In genomic region chr6:15945593-15946159, GRCh38 we compare ENCODE assay signal across 18 cellular contexts.
DNase-seq lines count a peak whose midpoint lies in the region; ATAC-seq, FAIRE-seq and TF ChIP-seq lines count a peak whose summit lies in the region.
"Had no signal": no experiment of that assay in that cellular context is flagged by ENCODE, and none has a peak within 500 bp of the region (broad histone marks: within the 10 kb centered on the region; RNA-seq: fewer than 3 reads in every experiment).

No MANE protein-coding gene starts in this region.

- no peak for TF ChIP-seq POLR2A in endothelial cell of umbilical vein (IDR thresholded peaks at IDR 0.05; ENCODE audit: low read depth, low read length)

- no peak for TF ChIP-seq CTCF in HEK293 (tag by site-specific recombination; IDR thresholded peaks at IDR 0.05)
- no peak for TF ChIP-seq CTCF in RWPE1 (conservative IDR thresholded peaks at IDR 0.05; ENCODE audit: low read depth)
- TF ChIP-seq CTCF in endothelial cell of umbilical vein (IDR thresholded peaks at IDR 0.05; ENCODE audit: extremely low read depth in 1 of 2, insufficient read depth in 1 of 2, low read depth in 1 of 2, low read length in 2 of 2), result no peak
- no peak for TF ChIP-seq CTCF in tibial artery (IDR thresholded peaks at IDR 0.05)

- intact Hi-C loops in endothelial cell of umbilical vein (cut with micrococcal nuclease), result loop anchor here (1.0 kb wide), 1 partner anchor 23 kb away; no protein-coding TSS in a partner anchor
- intact Hi-C loops in tibial artery (cut with DNase I; ENCODE audit: low total_unique reads), result no loop called here

- H3K9ac ChIP-seq in endothelial cell of umbilical vein (replicated peaks; ENCODE audit: extremely low read depth, insufficient read depth, low read length), result no peak overlapping the region

- H3K4me3 ChIP-seq in HEK293 (ENCODE audit: low read depth, low read length), result no peak overlapping the region
- no peak overlapping the region for H3K4me3 ChIP-seq in endothelial cell of umbilical vein (replicated peaks in 1 of 3; ENCODE audit: insufficient read depth in 1 of 3, low read depth in 1 of 3, low read length in 3 of 3)
- no peak overlapping the region for H3K4me3 ChIP-seq in tibial artery
- H3K4me3 ChIP-seq: gastroesophageal sphincter, stomach, vagina had no signal

- CTCF ChIA-PET in HEK293 (lab: Yijun Ruan, JAX) (interaction anchor here (0.7 to 1.2 kb wide), 2 partner anchors 9 to 10 kb away, joined by 3 read pairs; no protein-coding TSS in a partner anchor), RWPE1 (lab: Yijun Ruan, JAX) (no interaction called here), endothelial cell of umbilical vein (lab: Charles Lee) (interaction anchor here (1.0 to 1.3 kb wide), 4 partner anchors 9 to 254 kb away, joined by 3 to 4 read pairs (median 3); no protein-coding TSS in a partner anchor)

- dilution Hi-C loops in endothelial cell of umbilical vein (cut with MboI; ENCODE audit: extremely low pct_ligation_motif_present, low sequenced_read_pairs), result no loop called here

- POLR2A ChIA-PET in HEK293 (lab: Yijun Ruan, JAX) (interaction anchor here (1.6 kb wide), 1 partner anchor 183 kb away, joined by 5 read pairs; the partner anchor contains the start of gene MYLIP), RWPE1 (lab: Yijun Ruan, JAX; ENCODE audit: low non-redundant PET) (no interaction called here), endothelial cell of umbilical vein (lab: Charles Lee) (interaction anchor here (0.6 kb wide), 1 partner anchor 66 kb away, joined by 3 read pairs; no protein-coding TSS in a partner anchor)

- DNase-seq in A172 (ENCODE audit: low spot score) (peak; percentile 40), RWPE1 (ENCODE audit: low spot score) (peak; percentile 74), endothelial cell of umbilical vein (ENCODE audit: low read depth, low spot score) (peak; percentile 78), MV-4-11 (lab: John Stamatoyannopoulos, UW) (no peak), DMS79 (lab: John Stamatoyannopoulos, UW) (no peak), tibial artery (no peak)
- DNase-seq: activated CD4-positive, CD25-positive, alpha-beta regulatory T cell treated with anti-CD3 and anti-CD28 coated beads, Interleukin-2, amount 50 U/mL, for 72 hours; activated CD8-positive, alpha-beta memory T cell treated with anti-CD3 and anti-CD28 coated beads, Interleukin-2, amount 50 U/mL, for 48 hours; activated naive CD4-positive, alpha-beta T cell; effector memory CD8-positive, alpha-beta T cell; NCI-H2081; NCI-H774; stomach had no signal

- peak overlapping the region; percentile 10 for H3K4me2 ChIP-seq in endothelial cell of umbilical vein (ENCODE audit: insufficient read depth, low read length)

- H3K36me3 ChIP-seq in HEK293 (ENCODE audit: control insufficient read depth in 2 of 2, insufficient read depth in 1 of 2, low read length in 2 of 2) (no peaks in the 10 kb centered on the region), endothelial cell of umbilical vein (ENCODE audit: control insufficient read depth in 2 of 2, extremely low read depth in 1 of 2, insufficient read depth in 2 of 2, low read length in 2 of 2) (no peaks in the 10 kb centered on the region), tibial artery (no peaks in the 10 kb centered on the region)
- H3K36me3 ChIP-seq: gastroesophageal sphincter, stomach, vagina had no signal

- H3K79me2 ChIP-seq in endothelial cell of umbilical vein (ENCODE audit: control insufficient read depth, insufficient read depth, low read length), result no peaks in the 10 kb centered on the region

- no TSS peak for BruUV-seq in endothelial cell of umbilical vein (replicated peaks; lab: Mats Ljungman, UMichigan)

- H3K27ac ChIP-seq in HEK293 (ENCODE audit: extremely low read depth, low read depth, low read length), result peak overlapping the region; percentile 11; the same call in 1 of the 2 replicates
- no peak overlapping the region for H3K27ac ChIP-seq in RWPE1
- peak overlapping the region; percentile 3 for H3K27ac ChIP-seq in endothelial cell of umbilical vein (ENCODE audit: insufficient read depth, low read depth, low read length)
- H3K27ac ChIP-seq in tibial artery, result no peak overlapping the region
- H3K27ac ChIP-seq: gastroesophageal sphincter, stomach, vagina had no signal

- no peaks in the 10 kb centered on the region for H3K27me3 ChIP-seq in endothelial cell of umbilical vein (ENCODE audit: control insufficient read depth in 2 of 2, insufficient read depth in 2 of 2, low read length in 2 of 2)
- H3K27me3 ChIP-seq in tibial artery, result no peaks in the 10 kb centered on the region
- H3K27me3 ChIP-seq: gastroesophageal sphincter, stomach, vagina had no signal

- H3K9me3 ChIP-seq in HEK293 (ENCODE audit: control insufficient read depth, insufficient read depth, low read depth, low read length) (no peaks in the 10 kb centered on the region), endothelial cell of umbilical vein (replicated peaks; ENCODE audit: control insufficient read depth, insufficient read depth, low read length) (no peaks in the 10 kb centered on the region), tibial artery (no peaks in the 10 kb centered on the region)
- H3K9me3 ChIP-seq: gastroesophageal sphincter, stomach, vagina had no signal

- H2AFZ ChIP-seq in endothelial cell of umbilical vein (ENCODE audit: low read depth, low read length), result no peak overlapping the region

- ATAC-seq in HG03097 (IDR thresholded peaks at IDR 0.05; ENCODE audit: low FRiP score, unreplicated experiment), result no peak
- ATAC-seq: effector memory CD8-positive, alpha-beta T cell; gastroesophageal sphincter; Right ventricle myocardium inferior had no signal

- H3K4me1 ChIP-seq in HEK293 (ENCODE audit: control insufficient read depth, insufficient read depth, low read length) (peaks cover 25% of the 10 kb centered on the region), endothelial cell of umbilical vein (ENCODE audit: control insufficient read depth, extremely low read depth, insufficient read depth, low read length) (peaks cover 31% of the 10 kb centered on the region), tibial artery (no peaks in the 10 kb centered on the region)
- H3K4me1 ChIP-seq: gastroesophageal sphincter, vagina had no signal

- no peaks in the 10 kb centered on the region for H3K9me1 ChIP-seq in endothelial cell of umbilical vein (replicated peaks; ENCODE audit: control insufficient read depth, extremely low read depth, insufficient read depth, low read length)

- H4K20me1 ChIP-seq in endothelial cell of umbilical vein (replicated peaks; ENCODE audit: control insufficient read depth, extremely low read depth, insufficient read depth, low read length), result no peaks in the 10 kb centered on the region

- peak; percentile 93 for FAIRE-seq in endothelial cell of umbilical vein (lab: Jason Lieb, UNC)

TF ChIP-seq in HEK293, 187 proteins besides CTCF, POLR2A, EP300 and RAD21 (continues in another document):
- TF ChIP-seq ZNF266 (tag by site-specific recombination; IDR thresholded peaks at IDR 0.05; ENCODE audit: low read depth) (no peak), REPIN1 (tag by site-specific recombination; IDR thresholded peaks at IDR 0.05; ENCODE audit: low read depth) (no peak), ZNF558 (tag by site-specific recombination; IDR thresholded peaks at IDR 0.05) (0 out of 2 replicates have a peak, but pooled peaks have one; percentile 52), ZNF221 (tag by site-specific recombination; IDR thresholded peaks at IDR 0.05; ENCODE audit: borderline replicate concordance) (no peak), ZNF610 (tag by site-specific recombination; IDR thresholded peaks at IDR 0.05; ENCODE audit: borderline replicate concordance) (no peak), ZNF394 (tag by site-specific recombination; IDR thresholded peaks at IDR 0.05; ENCODE audit: borderline replicate concordance) (no peak), ZNF629 (tag by site-specific recombination; IDR thresholded peaks at IDR 0.05) (0 out of 2 replicates have a peak, but pooled peaks have one; percentile 27), MYNN (tag by site-specific recombination; IDR thresholded peaks at IDR 0.05; ENCODE audit: borderline replicate concordance) (no peak), ZNF747 (tag by site-specific recombination; IDR thresholded peaks at IDR 0.05) (no peak), SALL2 (tag by site-specific recombination; IDR thresholded peaks at IDR 0.05; ENCODE audit: borderline replicate concordance) (no peak), KLF1 (tag by site-specific recombination; IDR thresholded peaks at IDR 0.05) (no peak), KLF8 (tag by site-specific recombination; IDR thresholded peaks at IDR 0.05) (0 out of 2 replicates have a peak, but pooled peaks have one; percentile 37), ZNF621 (tag by site-specific recombination; IDR thresholded peaks at IDR 0.05) (no peak), ZNF140 (tag by site-specific recombination; IDR thresholded peaks at IDR 0.05) (no peak), ZNF391 (tag by site-specific recombination; IDR thresholded peaks at IDR 0.05; ENCODE audit: borderline replicate concordance, low read depth) (no peak)

TF ChIP-seq in endothelial cell of umbilical vein, 7 proteins besides CTCF, POLR2A, EP300 and RAD21:
- TF ChIP-seq JUN (IDR thresholded peaks at IDR 0.05; ENCODE audit: borderline replicate concordance, insufficient read depth, insufficient read length, low read depth) (peak; percentile 88), GATA2 (IDR thresholded peaks at IDR 0.05; ENCODE audit: insufficient read depth, insufficient read length, low read depth, low read length) (no peak), EZH2 (IDR thresholded peaks at IDR 0.05; ENCODE audit: borderline replicate concordance, low read depth, low read length, severe bottlenecking) (no peak), MAX (IDR thresholded peaks at IDR 0.05; ENCODE audit: insufficient read depth, insufficient read length) (no peak), FOS (IDR thresholded peaks at IDR 0.05; ENCODE audit: borderline replicate concordance, insufficient read depth, low read length) (peak; percentile 79), MYC (IDR thresholded peaks at IDR 0.05; ENCODE audit: low read depth, low read length) (no peak), POLR2AphosphoS5 (IDR thresholded peaks at IDR 0.05; ENCODE audit: insufficient read depth, low read depth, low read length) (peak; percentile 33)
TF ChIP-seq in endothelial cell of umbilical vein: peak in this region for 3.

Comparison
In these comparisons a context has a peak if more than half of its experiments do, and no peak if none do; other contexts are left out.
1. DNase-seq: peak in A172 (single experiment), RWPE1 (single experiment) and endothelial cell of umbilical vein (single experiment); none in MV-4-11 (single experiment), DMS79 (single experiment) and tibial artery (0 of 2).
2. H3K27ac ChIP-seq: peak in HEK293 (single experiment) and endothelial cell of umbilical vein (single experiment); none in RWPE1 (single experiment) and tibial artery (0 of 2).